In the genomic region with DNA sequence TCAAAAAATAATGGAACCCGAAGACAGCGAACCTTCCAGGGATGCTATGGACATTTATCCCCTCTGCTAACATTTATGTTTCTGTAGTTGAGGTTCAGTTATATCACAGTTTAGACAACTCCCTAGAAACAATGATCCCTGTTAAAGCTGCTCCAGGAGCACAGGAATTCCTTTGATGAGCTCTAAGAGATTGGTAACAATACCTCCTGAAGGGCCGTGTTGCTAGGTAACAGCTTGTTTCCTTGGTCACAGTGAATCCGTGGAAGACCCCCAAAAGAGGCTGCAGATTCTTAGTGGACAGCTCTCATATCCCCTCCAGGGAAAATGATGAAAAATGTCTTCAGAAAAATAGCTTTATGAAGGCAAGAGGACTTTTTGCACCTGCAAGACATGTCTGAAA, we compare ENCODE assay signal across 16 cellular contexts.
"Had no signal": no experiment of that assay in that cellular context is flagged by ENCODE, and none has a peak within 500 bp of the region (broad histone marks: within the 10 kb centered on the region; RNA-seq: fewer than 3 reads in every experiment).

No MANE protein-coding gene starts in this region.

- H3K36me3 ChIP-seq: thyroid gland had no signal

- ATAC-seq: activated CD4-positive, alpha-beta T cell treated with anti-CD3 and anti-CD28 coated beads for 36 hours; naive thymus-derived CD4-positive, alpha-beta T cell had no signal

- DNase-seq: activated CD4-positive, alpha-beta T cell treated with anti-CD3 and anti-CD28 coated beads for 36 hours; activated CD4-positive, alpha-beta T cell treated with anti-CD3 and anti-CD28 coated beads, Interleukin-2, amount 50 U/mL, for 48 hours; activated gamma-delta T cell; dermis blood vessel endothelial cell; erythroblast; foreskin melanocyte; glutamatergic neuron; mesenchymal stem cell; naive thymus-derived CD4-positive, alpha-beta T cell; occipital lobe; stimulated activated CD4-positive, alpha-beta T cell treated with anti-CD3 and anti-CD28 coated beads, Interleukin-12 subunit alpha, Interleukin-12 subunit beta, amount 100 ng/mL, for 4 hours; stimulated activated CD4-positive, alpha-beta T cell treated with anti-CD3 and anti-CD28 coated beads, Interleukin-1b, Interleukin-23, amount 100 ng/mL, for 48 hours; stimulated activated naive CD4-positive, alpha-beta T cell treated with Interleukin-2 at 50 U/mL for 16 hours; SW 1271; T-helper 2 cell; thyroid gland had no signal

- H3K9me3 ChIP-seq: thyroid gland had no signal

- H3K4me1 ChIP-seq: thyroid gland had no signal

- H3K27me3 ChIP-seq: thyroid gland had no signal

- H3K27ac ChIP-seq: thyroid gland had no signal

- H3K4me3 ChIP-seq: thyroid gland had no signal
